20 cellular contexts compared by ENCODE assay signal in genomic region chr1:110593905-110594304, GRCh38. TPM values are rescaled to one million over a fixed set of nuclear protein-coding genes. Genes with fewer than 3 reads are reported as not detected.
DNase-seq lines count a peak whose midpoint lies in the region; TF ChIP-seq lines count a peak whose summit lies in the region.
"Had no signal": no experiment of that assay in that cellular context is flagged by ENCODE, and none has a peak within 500 bp of the region (broad histone marks: within the 10 kb centered on the region; RNA-seq: fewer than 3 reads in every experiment).

No MANE protein-coding gene starts in this region.

- H4K91ac ChIP-seq in mesenchymal stem cell (ENCODE audit: low read length): no peak overlapping the region

- no peak overlapping the region for H3K18ac ChIP-seq in mesenchymal stem cell (ENCODE audit: low read depth in 1 of 2, low read length in 2 of 2)

- no peak overlapping the region for H3K23ac ChIP-seq in mesenchymal stem cell (ENCODE audit: low read length in 2 of 2)

- no peak overlapping the region for H3K14ac ChIP-seq in mesenchymal stem cell (ENCODE audit: low read length in 2 of 2)

- in situ Hi-C loops in SK-MEL-5 (cut with HindIII; ENCODE audit: low pct_unique_long_range_greater_than_20kb, low sequenced_read_pairs): no loop called here

- WGBS in mesenchymal stem cell: 60% methylated on average over 4 of the region's 5 CpGs
- WGBS in suprapubic skin: 65% methylated on average over 5 of the region's 5 CpGs

- no peak overlapping the region for H4K8ac ChIP-seq in mesenchymal stem cell (ENCODE audit: low read length)

- no peak overlapping the region for H3K4ac ChIP-seq in mesenchymal stem cell (ENCODE audit: low read depth in 1 of 2, low read length in 2 of 2)

- TF ChIP-seq CTCF in suprapubic skin (IDR thresholded peaks at IDR 0.05): no peak

- H3K9me3 ChIP-seq in mesenchymal stem cell (ENCODE audit: control insufficient read depth, low read length): no peaks in the 10 kb centered on the region
- H3K9me3 ChIP-seq in suprapubic skin: no peaks in the 10 kb centered on the region
- H3K9me3 ChIP-seq: BE2C, Peyer's patch, SJSA1 had no signal

- H3K4me2 ChIP-seq in mesenchymal stem cell (ENCODE audit: low read length, poor library complexity, severe bottlenecking): no peak overlapping the region

- DNase-seq in NCI-H748 (lab: John Stamatoyannopoulos, UW; ENCODE audit: unreplicated experiment) (peak; percentile 13), NCI-H748 treated with DMSO at 0.1 percent for 48 hours (lab: John Stamatoyannopoulos, UW) (no peak), COR-L47 (lab: John Stamatoyannopoulos, UW) (peak; percentile 30), SK-MEL-5 (ENCODE audit: low read depth, low spot score) (peak; percentile 37), mesenchymal stem cell (no peak), occipital lobe (lab: John Stamatoyannopoulos, UW) (no peak), suprapubic skin (ENCODE audit: low spot score in 2 of 2) (no peak), GF-D8 (lab: John Stamatoyannopoulos, UW) (no peak)
- DNase-seq: BE2C, GDM1, IMR-90, Karpas-422, NCI-H1048, NCI-H1694, NCI-H2081 treated with DMSO at 0.1 percent for 48 hours, NCI-H226, NCI-H524, Peyer's patch had no signal

- H2BK12ac ChIP-seq in mesenchymal stem cell (ENCODE audit: low read length in 2 of 2): no peak overlapping the region

- no peak overlapping the region for H2BK5ac ChIP-seq in mesenchymal stem cell (ENCODE audit: low read depth, low read length, poor library complexity, severe bottlenecking)

- TF ChIP-seq EP300 in suprapubic skin (IDR thresholded peaks at IDR 0.05): no peak

- no peak for TF ChIP-seq POLR2A in suprapubic skin (IDR thresholded peaks at IDR 0.05)

- no peaks in the 10 kb centered on the region for H3K79me1 ChIP-seq in mesenchymal stem cell (replicated peaks; ENCODE audit: low read length, poor library complexity, severe bottlenecking)

- H3K36me3 ChIP-seq in mesenchymal stem cell (ENCODE audit: control insufficient read depth in 1 of 2, insufficient read depth in 2 of 2, low read depth in 1 of 2, low read length in 2 of 2): no peaks in the 10 kb centered on the region
- H3K36me3 ChIP-seq in suprapubic skin: no peaks in the 10 kb centered on the region
- H3K36me3 ChIP-seq: BE2C, Peyer's patch, SJSA1 had no signal

- H3K4me3 ChIP-seq in mesenchymal stem cell (ENCODE audit: insufficient read depth in 1 of 2, low read depth in 1 of 2, low read length in 2 of 2): no peak overlapping the region
- H3K4me3 ChIP-seq in suprapubic skin: no peak overlapping the region
- H3K4me3 ChIP-seq: Peyer's patch, SJSA1 had no signal

- no peak overlapping the region for H3K9ac ChIP-seq in mesenchymal stem cell (ENCODE audit: low read length)

- no peak overlapping the region for H2BK120ac ChIP-seq in mesenchymal stem cell (ENCODE audit: low read depth, low read length)

- H2AK5ac ChIP-seq in mesenchymal stem cell (ENCODE audit: low read length, severe bottlenecking): no peak overlapping the region

- H3K4me1 ChIP-seq in mesenchymal stem cell (ENCODE audit: control insufficient read depth, insufficient read depth, low read depth, low read length) (no peaks in the 10 kb centered on the region), suprapubic skin (peaks cover 6% of the 10 kb centered on the region)
- H3K4me1 ChIP-seq: BE2C, SJSA1 had no signal

- H3K27ac ChIP-seq in mesenchymal stem cell (ENCODE audit: low read length, poor library complexity, severe bottlenecking) (no peak overlapping the region), suprapubic skin (no peak overlapping the region)
- H3K27ac ChIP-seq: Peyer's patch, SJSA1 had no signal

- H3K27me3 ChIP-seq in mesenchymal stem cell (ENCODE audit: control insufficient read depth in 1 of 2, insufficient read depth in 1 of 2, low read length in 2 of 2) (peaks cover 0 to 53% of the 10 kb centered on the region in 2 experiments), suprapubic skin (no peaks in the 10 kb centered on the region)
- H3K27me3 ChIP-seq: Peyer's patch, SJSA1 had no signal

- no peak overlapping the region for H2AFZ ChIP-seq in mesenchymal stem cell (ENCODE audit: low read depth, low read length)

- H2BK15ac ChIP-seq in mesenchymal stem cell (ENCODE audit: low read depth, poor library complexity, severe bottlenecking): peak overlapping the region; percentile 41

RNA-seq across cellular contexts. Expression of gene KCNA2, which starts 12.3 kb away (rescaled TPM):
- total RNA-seq in SK-MEL-5 (2014; rRNA removed; shearing (Covaris generic)): under 0.01 and 0.24 TPM in 2 replicates
- 0.04 and 0.15 TPM in 2 replicates for polyA plus RNA-seq in SK-MEL-5 (2015; cell fraction: cytosol; rRNA removed)
- 0.09 TPM in 1 of 2 replicates, not detected in the other for polyA plus RNA-seq in SK-MEL-5 (2015; cell fraction: nucleus; rRNA removed)
- not detected for polyA plus RNA-seq in mesenchymal stem cell (2013, experiment 1 of 2)
- polyA plus RNA-seq in mesenchymal stem cell (2013, experiment 2 of 2): 0.01 TPM
- 7.0 TPM for total RNA-seq in occipital lobe
- total RNA-seq in suprapubic skin: under 1 TPM; 0.34 to 0.97 (median 0.54) TPM
- total RNA-seq: IMR-90, MCF 10A, SJSA1 had no signal
- polyA plus RNA-seq: IMR-90 had no signal

Comparison
In these comparisons a context has a peak if more than half of its experiments do, and no peak if none do; other contexts are left out.
1. DNase-seq: peak in NCI-H748 (single experiment), COR-L47 (single experiment) and SK-MEL-5 (single experiment); none in NCI-H748 treated with DMSO at 0.1 percent for 48 hours (single experiment), mesenchymal stem cell (single experiment), occipital lobe (single experiment), suprapubic skin (0 of 2) and GF-D8 (single experiment).